9 cellular contexts compared by ENCODE assay signal in the genomic region with DNA sequence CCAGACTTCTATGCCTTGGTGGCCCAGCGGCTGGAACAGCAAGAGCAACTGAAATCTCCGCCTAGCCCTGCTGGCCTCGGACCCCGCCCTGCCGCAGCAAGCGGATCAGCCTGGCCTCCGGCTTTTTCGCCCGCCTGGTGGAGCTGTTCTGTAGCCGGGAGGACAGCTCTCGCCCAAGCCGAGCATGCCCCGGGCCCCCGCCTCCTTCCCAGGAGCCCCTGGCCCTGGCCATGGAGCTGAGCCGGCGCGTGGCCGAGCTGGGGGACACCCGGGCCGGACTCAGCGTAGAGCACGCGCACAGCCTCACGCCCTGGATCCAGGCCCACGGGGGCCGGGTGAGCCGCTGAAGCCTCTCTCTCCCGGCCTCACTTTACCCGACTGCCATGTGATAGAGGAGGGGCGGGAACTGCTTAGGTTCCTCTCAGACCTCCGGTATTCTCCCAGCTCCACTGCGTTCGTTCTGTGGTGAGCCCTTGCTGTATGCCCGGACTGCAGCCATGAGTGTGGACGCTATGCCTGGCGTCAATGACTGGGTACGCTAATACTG. TPM values are rescaled to one million over a fixed set of nuclear protein-coding genes. Genes with fewer than 3 reads are reported as not detected.
DNase-seq lines count a peak whose midpoint lies in the region; ATAC-seq, FAIRE-seq and TF ChIP-seq lines count a peak whose summit lies in the region.
"Had no signal": no experiment of that assay in that cellular context is flagged by ENCODE, and none has a peak within 500 bp of the region (broad histone marks: within the 10 kb centered on the region; RNA-seq: fewer than 3 reads in every experiment).

No MANE protein-coding gene starts in this region.

- peak overlapping the region; percentile 38 for H3K9ac ChIP-seq in HUES6 (ENCODE audit: low read length)
- H3K9ac ChIP-seq in HepG2 (ENCODE audit: insufficient read depth, low read depth, low read length): no peak overlapping the region

- peak; percentile 99 for ATAC-seq in HepG2

- H4K20me1 ChIP-seq in HepG2 (ENCODE audit: insufficient read depth, low read length): no peaks in the 10 kb centered on the region

- intact Hi-C loops in HepG2 (cut with micrococcal nuclease; ENCODE audit: unreplicated experiment): no loop called here
- intact Hi-C loops in uterus (cut with DNase I; ENCODE audit: low total_unique reads): no loop called here

- no TSS peak for BruUV-seq in HepG2 (replicated peaks; lab: Mats Ljungman, UMichigan)

- peak overlapping the region; percentile 50 for H3K4me3 ChIP-seq in AG04450 (ENCODE audit: low read depth, low read length)
- peak overlapping the region; percentile 22; the same call in 1 of the 2 replicates for H3K4me3 ChIP-seq in HUES6 (ENCODE audit: low read depth, low read length)
- H3K4me3 ChIP-seq in choroid plexus epithelial cell (ENCODE audit: low read depth, low read length): peak overlapping the region; percentile 58
- peak overlapping the region in 2 of 3 experiments; percentile 16 to 52; a peak in 2 of 6 replicates for H3K4me3 ChIP-seq in HepG2 (replicated peaks in 1 of 3; ENCODE audit: insufficient read depth in 1 of 3, low read depth in 2 of 3, low read length in 3 of 3)
- no peak overlapping the region for H3K4me3 ChIP-seq in CD8-positive, alpha-beta memory T cell (ENCODE audit: low read length)
- peak overlapping the region in 1 of 2 donors; percentile 6 for H3K4me3 ChIP-seq in uterus

- H3K27me3 ChIP-seq in AG04450 (ENCODE audit: control insufficient read depth, insufficient read depth, low read length) (no peaks in the 10 kb centered on the region), HUES6 (ENCODE audit: control insufficient read depth, insufficient read depth, low read length) (no peaks in the 10 kb centered on the region), HepG2 (ENCODE audit: control insufficient read depth in 1 of 2, insufficient read depth in 2 of 2, low read length in 2 of 2) (no peaks in the 10 kb centered on the region), uterus (no peaks in the 10 kb centered on the region)
- peaks cover 3% of the 10 kb centered on the region for H3K27me3 ChIP-seq in CD8-positive, alpha-beta memory T cell (ENCODE audit: insufficient read depth, low read length, poor library complexity, severe bottlenecking)

- 70% methylated on average over 8 of the region's 37 CpGs for WGBS in HepG2 (ENCODE audit: low lambda C conversion rate)

- in situ Hi-C loops in HepG2 (cut with HindIII; ENCODE audit: extremely low pct_ligation_motif_present, low pct_unique_long_range_greater_than_20kb): no loop called here

- peaks cover 22 to 46% of the 10 kb centered on the region in 2 donors for H3K27me3 Mint-ChIP-seq in CD8-positive, alpha-beta memory T cell

- no peak overlapping the region for H3K4me3 Mint-ChIP-seq in CD8-positive, alpha-beta memory T cell
- H3K4me3 Mint-ChIP-seq: activated naive CD8-positive, alpha-beta T cell had no signal

- peak overlapping the region; percentile 42 for H3K4me2 ChIP-seq in HepG2 (ENCODE audit: low read depth, low read length)

- H3K4me1 ChIP-seq in HUES6 (ENCODE audit: control insufficient read depth, insufficient read depth, low read length) (no peaks in the 10 kb centered on the region), HepG2 (ENCODE audit: insufficient read depth, low read length) (no peaks in the 10 kb centered on the region), uterus (no peaks in the 10 kb centered on the region)
- no peaks in the 10 kb centered on the region for H3K4me1 ChIP-seq in CD8-positive, alpha-beta memory T cell (ENCODE audit: insufficient read depth, low read length)

- POLR2A ChIA-PET in AG04450 (lab: Yijun Ruan, JAX): no interaction called here
- POLR2A ChIA-PET in HepG2 (lab: Yijun Ruan, JAX): no interaction called here
- POLR2A ChIA-PET in CD8-positive, alpha-beta memory T cell (lab: Charles Lee): no interaction called here

- DNase-seq in AG04450 (ENCODE audit: low read depth, low spot score) (no peak), choroid plexus epithelial cell (ENCODE audit: low read depth) (peak; percentile 65), HepG2 (ENCODE audit: low spot score) (peak; percentile 32), ureter (ENCODE audit: low spot score) (peak; percentile 45), GM19239 (ENCODE audit: insufficient read length, low spot score) (no peak), uterus (no peak)
- no peak for DNase-seq in CD8-positive, alpha-beta memory T cell

- FAIRE-seq in HepG2 (lab: Jason Lieb, UNC) (no peak), GM19239 (lab: Jason Lieb, UNC) (no peak)

- CTCF ChIA-PET in AG04450 (lab: Charles Lee): interaction anchor here (0.6 to 2.0 kb wide), 5 partner anchors 8 to 988 kb away, joined by 3 to 5 read pairs (median 4); no protein-coding TSS in a partner anchor
- CTCF ChIA-PET in HepG2 (lab: Yijun Ruan, JAX; ENCODE audit: low intra/inter-chr PET ratio, low total read pairs): no interaction called here
- CTCF ChIA-PET in CD8-positive, alpha-beta memory T cell (lab: Charles Lee): no interaction called here

- no peak overlapping the region for H3K27ac Mint-ChIP-seq in CD8-positive, alpha-beta memory T cell
- H3K27ac Mint-ChIP-seq: activated naive CD8-positive, alpha-beta T cell had no signal

- no peak for TF ChIP-seq EP300 in HepG2 (IDR thresholded peaks at IDR 0.05; ENCODE audit: low read depth in 2 of 2, low read length in 2 of 2)
- no peak for TF ChIP-seq EP300 in HepG2 (CRISPR knock-in tag; IDR thresholded peaks at IDR 0.05; ENCODE audit: borderline replicate concordance)

- TF ChIP-seq RAD21 in HepG2 (CRISPR knock-in tag; IDR thresholded peaks at IDR 0.05): 0 out of 2 replicates have a peak, but pooled peaks have one; percentile 23

- no peaks in the 10 kb centered on the region for H3K4me1 Mint-ChIP-seq in CD8-positive, alpha-beta memory T cell

- no peaks in the 10 kb centered on the region for H3K79me2 ChIP-seq in HepG2 (ENCODE audit: insufficient read depth, low read length)

- H3K36me3 Mint-ChIP-seq in CD8-positive, alpha-beta memory T cell: no peaks in the 10 kb centered on the region
- H3K36me3 Mint-ChIP-seq: activated naive CD8-positive, alpha-beta T cell had no signal

- H3K9me3 Mint-ChIP-seq in CD8-positive, alpha-beta memory T cell: peaks cover 0 to 2% (median 0%) of the 10 kb centered on the region in 5 donors

- TF ChIP-seq CTCF in AG04450 (IDR thresholded peaks at IDR 0.05; ENCODE audit: low read depth, low read length) (peak; percentile 55), choroid plexus epithelial cell (conservative IDR thresholded peaks at IDR 0.05; ENCODE audit: low read depth, low read length) (peak; percentile 71), HepG2 (CRISPR knock-in tag; IDR thresholded peaks at IDR 0.05) (peak; percentile 68), uterus (IDR thresholded peaks at IDR 0.05) (no peak)

- no peaks in the 10 kb centered on the region for H3K36me3 ChIP-seq in HUES6 (ENCODE audit: control insufficient read depth, insufficient read depth, low read length)
- H3K36me3 ChIP-seq in HepG2 (replicated peaks in 1 of 2; ENCODE audit: control insufficient read depth in 1 of 2, insufficient read depth in 2 of 2, low read length in 2 of 2): no peaks in the 10 kb centered on the region
- no peaks in the 10 kb centered on the region for H3K36me3 ChIP-seq in CD8-positive, alpha-beta memory T cell (ENCODE audit: insufficient read depth, low read length)
- no peaks in the 10 kb centered on the region for H3K36me3 ChIP-seq in uterus

- H3K27ac ChIP-seq in AG04450 (ENCODE audit: low read depth, low read length): no peak overlapping the region
- no peak overlapping the region for H3K27ac ChIP-seq in HUES6 (ENCODE audit: low read depth, low read length)
- H3K27ac ChIP-seq in HepG2 (ENCODE audit: extremely low read length, insufficient read depth, low read length): no peak overlapping the region
- no peak overlapping the region for H3K27ac ChIP-seq in CD8-positive, alpha-beta memory T cell (ENCODE audit: low read depth, low read length)
- H3K27ac ChIP-seq in uterus: no peak overlapping the region

- no peak for TF ChIP-seq POLR2A in HepG2 (IDR thresholded peaks at IDR 0.05; ENCODE audit: insufficient read depth in 1 of 2, low read depth in 2 of 2, low read length in 2 of 2)
- TF ChIP-seq POLR2A in uterus (IDR thresholded peaks at IDR 0.05): no peak

- H2AFZ ChIP-seq in HepG2 (ENCODE audit: low read length): no peak overlapping the region

- H3K9me3 ChIP-seq in AG04450 (ENCODE audit: control insufficient read depth, insufficient read depth, low read length): no peaks in the 10 kb centered on the region
- no peaks in the 10 kb centered on the region for H3K9me3 ChIP-seq in HUES6 (ENCODE audit: control insufficient read depth, insufficient read depth, low read depth, low read length)
- no peaks in the 10 kb centered on the region for H3K9me3 ChIP-seq in HepG2 (ENCODE audit: low read length)
- H3K9me3 ChIP-seq in CD8-positive, alpha-beta memory T cell (ENCODE audit: low read length): no peaks in the 10 kb centered on the region
- no peaks in the 10 kb centered on the region for H3K9me3 ChIP-seq in uterus

RNA-seq across cellular contexts. Expression of a gene that starts 24.1 kb away (rescaled TPM):
- 157 and 192 TPM in 2 replicates for polyA plus RNA-seq in AG04450 (2011; rRNA removed)
- 52.1 and 80.5 TPM in 2 replicates for polyA minus RNA-seq in AG04450 (2011; rRNA and poly(A)+ RNA removed)
- 172 and 263 TPM in 2 replicates for total RNA-seq in HepG2 (2016; rRNA removed; fragmentation: Illumina TruSeq; extraction: Trizol)
- total RNA-seq in HepG2 (2016; cell fraction: cytosol; rRNA removed; fragmentation: Illumina TruSeq; extraction: Trizol; ENCODE audit: low read depth): 40.9 and 41.5 TPM in 2 replicates
- total RNA-seq in HepG2 (2016; cell fraction: insoluble cytoplasmic fraction; rRNA removed; fragmentation: Illumina TruSeq; extraction: Trizol): 168 and 279 TPM in 2 replicates
- 76.2 and 78.8 TPM in 2 replicates for total RNA-seq in HepG2 (2016; cell fraction: membrane; rRNA removed; fragmentation: Illumina TruSeq; extraction: Trizol)
- 92.2 and 97.3 TPM in 2 replicates for total RNA-seq in HepG2 (2016; cell fraction: nucleus; rRNA removed; fragmentation: Illumina TruSeq; extraction: Trizol)
- polyA plus RNA-seq in HepG2 (2011; rRNA removed): 79.7 and 114 TPM in 2 replicates
- polyA plus RNA-seq in HepG2 (2011; cell fraction: cytosol; rRNA removed): 54.9 and 80.4 TPM in 2 replicates
- polyA plus RNA-seq in HepG2 (2011; cell fraction: nucleus; rRNA removed): 23.9 and 30.0 TPM in 2 replicates
- polyA plus RNA-seq in HepG2 (2012): 64.3 and 84.1 TPM in 2 replicates
- polyA plus RNA-seq in HepG2 (2016; cell fraction: cytosol; fragmentation: Illumina TruSeq; extraction: Trizol; ENCODE audit: low read depth): 35.6 and 39.9 TPM in 2 replicates
- 291 and 306 TPM in 2 replicates for polyA plus RNA-seq in HepG2 (2016; cell fraction: insoluble cytoplasmic fraction; fragmentation: Illumina TruSeq; extraction: Trizol; ENCODE audit: low read depth)
- 65.0 and 74.0 TPM in 2 replicates for polyA plus RNA-seq in HepG2 (2016; cell fraction: membrane; fragmentation: Illumina TruSeq; extraction: Trizol; ENCODE audit: low read depth)
- 95.6 and 101 TPM in 2 replicates for polyA plus RNA-seq in HepG2 (2016; cell fraction: nucleus; fragmentation: Illumina TruSeq; extraction: Trizol; ENCODE audit: insufficient read depth, low read depth)
- polyA minus RNA-seq in HepG2 (2011; rRNA and poly(A)+ RNA removed; ENCODE audit: low replicate concordance): 86.3 and 206 TPM in 2 replicates
- polyA minus RNA-seq in HepG2 (2011; cell fraction: cytosol; rRNA and poly(A)+ RNA removed): 40.4 and 45.5 TPM in 2 replicates
- polyA minus RNA-seq in HepG2 (2011; cell fraction: nucleus; rRNA and poly(A)+ RNA removed): 115 and 131 TPM in 2 replicates
- total RNA-seq in ureter: 106 TPM
- 100 to 1,000 TPM; 213 to 215 TPM for total RNA-seq in CD8-positive, alpha-beta memory T cell
- 82.5 TPM for polyA plus RNA-seq in CD8-positive, alpha-beta memory T cell
- total RNA-seq in uterus: 100 to 1,000 TPM in 2 of 4 donors, 10 to 100 TPM in 2; 63.7 to 137 (median 114) TPM

Comparison
In these comparisons a context has a peak if more than half of its experiments do, and no peak if none do; other contexts are left out.
1. DNase-seq: peak in choroid plexus epithelial cell (single experiment), HepG2 (single experiment) and ureter (single experiment); none in AG04450 (single experiment), CD8-positive, alpha-beta memory T cell (0 of 5), GM19239 (single experiment) and uterus (0 of 2).
2. CTCF ChIP-seq: peak in AG04450 (single experiment), choroid plexus epithelial cell (single experiment) and HepG2 (single experiment); none in uterus (0 of 4).